In genomic region chr11:129766858-129767604, GRCh38 we compare ENCODE assay signal across 1 cellular context.
TF ChIP-seq lines count a peak whose summit lies in the region.

No MANE protein-coding gene starts in this region.

TF ChIP-seq in WTC11, 78 proteins besides CTCF, POLR2A, EP300 and RAD21 (continued from another document):
- no peak for TF ChIP-seq ARID4B (CRISPR knock-in tag; IDR thresholded peaks at IDR 0.05; ENCODE audit: borderline replicate concordance)
- no peak for TF ChIP-seq MYBL2 (CRISPR knock-in tag; IDR thresholded peaks at IDR 0.05)
- no peak for TF ChIP-seq PRRX2 (CRISPR knock-in tag; IDR thresholded peaks at IDR 0.05)
